Comparison of ENCODE assay signal across 20 cellular contexts in genomic region chr14:22412936-22413411, GRCh38.
DNase-seq lines count a peak whose midpoint lies in the region; ATAC-seq, FAIRE-seq and TF ChIP-seq lines count a peak whose summit lies in the region.
"Had no signal": no experiment of that assay in that cellular context is flagged by ENCODE, and none has a peak within 500 bp of the region (broad histone marks: within the 10 kb centered on the region; RNA-seq: fewer than 3 reads in every experiment).

No MANE protein-coding gene starts in this region.

- TF ChIP-seq CTCF in H1 (IDR thresholded peaks at IDR 0.05; ENCODE audit: control extremely low read depth in 1 of 3, insufficient read depth in 1 of 3, low read depth in 1 of 3, low read length in 3 of 3): no peak

- TF ChIP-seq POLR2A in H1 (IDR thresholded peaks at IDR 0.05; ENCODE audit: control extremely low read depth in 1 of 2, low read depth in 2 of 2, low read length in 2 of 2): no peak

- H3K9me3 Mint-ChIP-seq in activated CD8-positive, alpha-beta memory T cell treated with anti-CD3 and anti-CD28 coated beads, Interleukin-2, amount 10 ng/mL, durations not matched to agents 7 days and 5 days (ENCODE audit: low read depth): no peaks in the 10 kb centered on the region
- no peaks in the 10 kb centered on the region for H3K9me3 Mint-ChIP-seq in activated T-cell treated with anti-CD3 and anti-CD28 coated beads, Interleukin-2, amount 50 U/mL, for 4 hours
- H3K9me3 Mint-ChIP-seq: HFFc6; stimulated activated naive B cell treated with anti-CD40 and anti-IgM and Interleukin-4, amounts not matched to agents 10 μg/mL and 1 μg/mL and 100 μg/mL, for 72 hours had no signal

- no peaks in the 10 kb centered on the region for H3K79me1 ChIP-seq in H1 (ENCODE audit: low read depth, low read length)

- no peak overlapping the region for H2BK15ac ChIP-seq in H1 (ENCODE audit: low read length)

- H3K27me3 Mint-ChIP-seq in activated CD8-positive, alpha-beta memory T cell treated with anti-CD3 and anti-CD28 coated beads, Interleukin-2, amount 10 ng/mL, durations not matched to agents 7 days and 5 days: no peaks in the 10 kb centered on the region
- H3K27me3 Mint-ChIP-seq in activated T-cell treated with anti-CD3 and anti-CD28 coated beads, Interleukin-2, amount 50 U/mL, for 4 hours (ENCODE audit: low read depth): no peaks in the 10 kb centered on the region

- no peak overlapping the region for H4K91ac ChIP-seq in H1 (replicated peaks; ENCODE audit: insufficient read length, low read length)

- H3K4me2 ChIP-seq in H1 (ENCODE audit: insufficient read depth in 1 of 2, low read depth in 2 of 2, low read length in 2 of 2): no peak overlapping the region

- CTCF ChIA-PET in H1 (lab: Charles Lee; ENCODE audit: partially characterized antibody): interaction anchor here (1.0 to 2.1 kb wide), 7 partner anchors 19 to 145 kb away, joined by 3 to 7 read pairs (median 4); no protein-coding TSS in a partner anchor
- CTCF ChIA-PET in activated CD8-positive, alpha-beta memory T cell treated with anti-CD3 and anti-CD28 coated beads, Interleukin-2, amount 10 ng/mL, durations not matched to agents 7 days and 5 days (lab: Charles Lee): no interaction called here

- H3K4me3 Mint-ChIP-seq in activated CD8-positive, alpha-beta memory T cell treated with anti-CD3 and anti-CD28 coated beads, Interleukin-2, amount 10 ng/mL, durations not matched to agents 7 days and 5 days: no peak overlapping the region
- no peak overlapping the region for H3K4me3 Mint-ChIP-seq in activated T-cell treated with anti-CD3 and anti-CD28 coated beads, Interleukin-2, amount 50 U/mL, for 4 hours
- H3K4me3 Mint-ChIP-seq: HFFc6; stimulated activated naive B cell treated with anti-CD40 and anti-IgM and Interleukin-4, amounts not matched to agents 10 μg/mL and 1 μg/mL and 100 μg/mL, for 72 hours had no signal

- no peak overlapping the region for H3K27ac ChIP-seq in H1 (ENCODE audit: low read depth, low read length)
- H3K27ac ChIP-seq: 22Rv1 had no signal

- no peak overlapping the region for H2BK120ac ChIP-seq in H1 (replicated peaks; ENCODE audit: low read depth, low read length)

- DNase-seq in NCI-H1092 treated with DMSO at 0.1 percent for 48 hours (lab: John Stamatoyannopoulos, UW) (peak; percentile 82), NCI-H1092 (lab: John Stamatoyannopoulos, UW) (no peak), NCI-H524 (lab: John Stamatoyannopoulos, UW) (peak; percentile 88 to 95), H1 (ENCODE audit: low read depth in 1 of 2, low spot score in 2 of 2) (no peak), renal cortical epithelial cell (ENCODE audit: low read depth) (peak; percentile 48), NCI-H2196 (lab: John Stamatoyannopoulos, UW; ENCODE audit: unreplicated experiment) (no peak)
- no peak for DNase-seq in activated CD8-positive, alpha-beta memory T cell treated with anti-CD3 and anti-CD28 coated beads, Interleukin-2, amount 10 ng/mL, durations not matched to agents 7 days and 5 days
- DNase-seq in activated T-cell treated with anti-CD3 and anti-CD28 coated beads, Interleukin-2, amount 50 U/mL, for 4 hours: no peak
- DNase-seq: activated CD8-positive, alpha-beta memory T cell treated with anti-CD3 and anti-CD28 coated beads, Interleukin-2, amount 50 U/mL, for 4 hours; activated gamma-delta T cell treated with Interleukin-2 at 50 U/mL for 16 hours; C1 segment of cervical spinal cord; HFFc6; hypothalamus; Kasumi-1; kidney glomerular epithelial cell; NCI-H1694; NCI-H510A; stimulated activated naive B cell treated with anti-CD40 and anti-IgM and Interleukin-4, amounts not matched to agents 10 μg/mL and 1 μg/mL and 100 μg/mL, for 72 hours had no signal

- H3K27me3 ChIP-seq in H1 (replicated peaks in 1 of 4; ENCODE audit: control insufficient read depth in 3 of 4, extremely low read depth in 1 of 4, insufficient read depth in 3 of 4, low read length in 3 of 4): no peaks in the 10 kb centered on the region

- H2BK20ac ChIP-seq in H1 (ENCODE audit: low read length): no peak overlapping the region

- no peaks in the 10 kb centered on the region for H3K23me2 ChIP-seq in H1 (ENCODE audit: low read depth, low read length)

- no peak overlapping the region for H2BK12ac ChIP-seq in H1 (ENCODE audit: low read depth, low read length)

- H3K14ac ChIP-seq in H1 (ENCODE audit: insufficient read length): no peak overlapping the region

- no peak overlapping the region for H3K27ac Mint-ChIP-seq in activated CD8-positive, alpha-beta memory T cell treated with anti-CD3 and anti-CD28 coated beads, Interleukin-2, amount 10 ng/mL, durations not matched to agents 7 days and 5 days
- H3K27ac Mint-ChIP-seq: HFFc6; stimulated activated naive B cell treated with anti-CD40 and anti-IgM and Interleukin-4, amounts not matched to agents 10 μg/mL and 1 μg/mL and 100 μg/mL, for 72 hours had no signal

- H3K79me2 ChIP-seq in H1 (ENCODE audit: control insufficient read depth in 1 of 2, insufficient read depth in 2 of 2, low read length in 2 of 2): no peaks in the 10 kb centered on the region

- no peaks in the 10 kb centered on the region for H3K9me3 ChIP-seq in H1 (ENCODE audit: insufficient read depth in 2 of 2, low read depth in 1 of 2, low read length in 1 of 2)

- no peak overlapping the region for H2AK5ac ChIP-seq in H1 (ENCODE audit: low read depth, low read length)

- no peak overlapping the region for H4K8ac ChIP-seq in H1 (ENCODE audit: extremely low read depth, insufficient read depth, low read length)

- no peak overlapping the region for H2AFZ ChIP-seq in H1 (ENCODE audit: low read length)

- no peak for ATAC-seq in activated CD8-positive, alpha-beta memory T cell treated with anti-CD3 and anti-CD28 coated beads, Interleukin-2, amount 10 ng/mL, durations not matched to agents 7 days and 5 days
- no peak for ATAC-seq in activated T-cell treated with anti-CD3 and anti-CD28 coated beads, Interleukin-2, amount 50 U/mL, for 4 hours
- ATAC-seq: stimulated activated naive B cell treated with anti-CD40 and anti-IgM and Interleukin-4, amounts not matched to agents 10 μg/mL and 1 μg/mL and 100 μg/mL, for 72 hours had no signal

- H3K4me1 Mint-ChIP-seq in activated CD8-positive, alpha-beta memory T cell treated with anti-CD3 and anti-CD28 coated beads, Interleukin-2, amount 10 ng/mL, durations not matched to agents 7 days and 5 days: no peaks in the 10 kb centered on the region
- H3K4me1 Mint-ChIP-seq in activated T-cell treated with anti-CD3 and anti-CD28 coated beads, Interleukin-2, amount 50 U/mL, for 4 hours (ENCODE audit: low read depth): no peaks in the 10 kb centered on the region

- H3K4me1 ChIP-seq in H1 (replicated peaks in 1 of 4; ENCODE audit: control insufficient read depth in 3 of 4, insufficient read depth in 4 of 4, low read length in 3 of 4): peaks cover 0 to 5% (median under 1%) of the 10 kb centered on the region in 4 experiments; a peak in 2 of 7 replicates

- no peaks in the 10 kb centered on the region for H3K36me3 ChIP-seq in H1 (ENCODE audit: control insufficient read depth in 2 of 4, insufficient read depth in 4 of 4, low read length in 3 of 4)

- POLR2A ChIA-PET in H1 (lab: Charles Lee; ENCODE audit: partially characterized antibody): interaction anchor here (1.3 kb wide), 1 partner anchor 16 kb away, joined by 3 read pairs; no protein-coding TSS in a partner anchor

- no peak overlapping the region for H3K23ac ChIP-seq in H1 (ENCODE audit: insufficient read length)

- no peaks in the 10 kb centered on the region for H3K36me3 Mint-ChIP-seq in activated CD8-positive, alpha-beta memory T cell treated with anti-CD3 and anti-CD28 coated beads, Interleukin-2, amount 10 ng/mL, durations not matched to agents 7 days and 5 days
- no peaks in the 10 kb centered on the region for H3K36me3 Mint-ChIP-seq in activated T-cell treated with anti-CD3 and anti-CD28 coated beads, Interleukin-2, amount 50 U/mL, for 4 hours (ENCODE audit: insufficient read depth)
- H3K36me3 Mint-ChIP-seq: stimulated activated naive B cell treated with anti-CD40 and anti-IgM and Interleukin-4, amounts not matched to agents 10 μg/mL and 1 μg/mL and 100 μg/mL, for 72 hours had no signal

- H4K20me1 ChIP-seq in H1 (replicated peaks in 1 of 2; ENCODE audit: control insufficient read depth in 1 of 2, insufficient read depth in 2 of 2, low read length in 2 of 2): no peaks in the 10 kb centered on the region

- no peak overlapping the region for H4K5ac ChIP-seq in H1 (ENCODE audit: insufficient read length, low read depth, low read length)

- FAIRE-seq in H1 (lab: Jason Lieb, UNC): no peak
- FAIRE-seq: endometrium had no signal

- peak overlapping the region; percentile 24; the same call in 1 of the 2 replicates for H3K18ac ChIP-seq in H1 (ENCODE audit: extremely low read depth, low read length)

- no peak overlapping the region for H2BK5ac ChIP-seq in H1 (ENCODE audit: low read depth, low read length)

- no peak overlapping the region for H3K9ac ChIP-seq in H1 (replicated peaks in 1 of 4; ENCODE audit: extremely low read depth in 1 of 4, low read depth in 3 of 4, low read length in 3 of 4)

- H3K56ac ChIP-seq in H1 (replicated peaks; ENCODE audit: insufficient read length, low read depth, low read length): no peak overlapping the region

- no peak overlapping the region for H3K4me3 ChIP-seq in H1 (ENCODE audit: extremely low read depth in 1 of 4, insufficient read depth in 2 of 4, low read depth in 3 of 4, low read length in 4 of 4)

- no peak for TF ChIP-seq EP300 in H1 (IDR thresholded peaks at IDR 0.05; ENCODE audit: borderline replicate concordance in 1 of 2, low read depth in 2 of 2, low read length in 2 of 2)

- H3K4ac ChIP-seq in H1 (replicated peaks; ENCODE audit: insufficient read length, low read depth, low read length): no peak overlapping the region

- WGBS in H1 (ENCODE audit: extremely low coverage in 1 of 2, insufficient coverage in 1 of 2, insufficient read length in 1 of 2, insufficient replicate concordance in 2 of 2, low coverage in 1 of 2, low lambda C conversion rate in 2 of 2, missing lambda C conversion rate in 1 of 2), 2 experiments: 80% methylated on average over 5 of the region's 5 CpGs; no CpG with 5 or more reads in 1 of the 2 experiments

- TF ChIP-seq RAD21 in H1 (IDR thresholded peaks at IDR 0.05 in 1 of 2, conservative IDR thresholded peaks at IDR 0.05 in 1 of 2; ENCODE audit: low read depth in 2 of 2, low read length in 2 of 2): no peak

TF ChIP-seq in H1, 55 proteins besides CTCF, POLR2A, EP300 and RAD21 (continues in another document):
- TF ChIP-seq SIX5 (IDR thresholded peaks at IDR 0.05; ENCODE audit: low read depth, low read length) (no peak), TCF12 (IDR thresholded peaks at IDR 0.05; ENCODE audit: low read depth, low read length) (no peak), SIRT6 (IDR thresholded peaks at IDR 0.05; ENCODE audit: low read length) (no peak), EZH2 (IDR thresholded peaks at IDR 0.05; ENCODE audit: low read depth, low read length, severe bottlenecking) (no peak), SP2 (IDR thresholded peaks at IDR 0.05; ENCODE audit: low read length) (no peak)

Comparison
In these comparisons a context has a peak if more than half of its experiments do, and no peak if none do; other contexts are left out.
1. DNase-seq: peak in NCI-H1092 treated with DMSO at 0.1 percent for 48 hours (single experiment), NCI-H524 (2 of 2) and renal cortical epithelial cell (single experiment); none in NCI-H1092 (single experiment), H1 (0 of 2), activated CD8-positive, alpha-beta memory T cell treated with anti-CD3 and anti-CD28 coated beads, Interleukin-2, amount 10 ng/mL, durations not matched to agents 7 days and 5 days (single experiment), NCI-H2196 (single experiment) and activated T-cell treated with anti-CD3 and anti-CD28 coated beads, Interleukin-2, amount 50 U/mL, for 4 hours (single experiment).